ENCODE assay signal across 12 cellular contexts in the genomic region with DNA sequence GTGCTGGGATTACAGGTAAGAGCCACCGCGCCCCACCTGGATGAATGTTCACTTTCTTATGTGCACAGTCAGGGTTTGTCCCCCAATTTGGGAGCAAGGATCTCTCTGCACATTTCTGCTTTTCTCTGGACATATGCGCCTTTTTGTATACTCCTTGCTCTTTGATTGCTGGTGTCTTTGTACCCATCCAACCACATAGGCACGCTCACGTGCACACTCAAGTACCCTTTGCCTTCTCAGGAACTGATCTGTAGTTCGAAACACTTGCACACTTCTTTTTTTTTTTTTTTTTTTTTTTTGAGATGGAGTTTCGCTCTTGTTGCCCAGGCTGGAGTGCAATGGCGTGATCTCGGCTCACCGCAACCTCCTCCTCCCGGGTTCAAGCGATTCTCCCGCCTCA. TPM values are rescaled to one million over a fixed set of nuclear protein-coding genes. Genes with fewer than 3 reads are reported as not detected.
"Had no signal": no experiment of that assay in that cellular context is flagged by ENCODE, and none has a peak within 500 bp of the region (broad histone marks: within the 10 kb centered on the region; RNA-seq: fewer than 3 reads in every experiment).

No MANE protein-coding gene starts in this region.

RNA-seq across cellular contexts. Expression of a gene that starts 22.3 kb away (rescaled TPM):
- total RNA-seq: activated B cell treated with CpG ODN at 0.5 μM for 24 hours; activated CD8-positive, alpha-beta T cell treated with anti-CD3 and anti-CD28 coated beads for 36 hours; activated T-helper 17 cell treated with anti-CD3 and anti-CD28 coated beads, Interleukin-2, amount 50 U/mL, for 72 hours; aorta; cardiac muscle cell; dermis microvascular lymphatic vessel endothelial cell; endothelial cell of umbilical vein; fibroblast of villous mesenchyme; T-helper 17 cell had no signal
- polyA plus RNA-seq: endothelial cell of umbilical vein, fibroblast of lung had no signal

RNA-seq across cellular contexts. Expression of a gene that starts 28.6 kb away (rescaled TPM):
- total RNA-seq: activated B cell treated with CpG ODN at 0.5 μM for 24 hours; activated CD8-positive, alpha-beta T cell treated with anti-CD3 and anti-CD28 coated beads for 36 hours; activated T-cell treated with anti-CD3 and anti-CD28 coated beads, Interleukin-2, amount 50 U/mL, for 4 hours; activated T-helper 17 cell treated with anti-CD3 and anti-CD28 coated beads, Interleukin-2, amount 50 U/mL, for 72 hours; cardiac muscle cell; colonic mucosa; fibroblast of lung; T-helper 17 cell had no signal
- polyA plus RNA-seq: cardiac muscle cell, fibroblast of lung had no signal

RNA-seq across cellular contexts. Expression of a gene that starts 34.3 kb away (rescaled TPM):
- total RNA-seq: activated B cell treated with CpG ODN at 0.5 μM for 24 hours had no signal
- polyA plus RNA-seq: cardiac muscle cell had no signal
